ENCODE assay signal across 8 cellular contexts in the genomic region with DNA sequence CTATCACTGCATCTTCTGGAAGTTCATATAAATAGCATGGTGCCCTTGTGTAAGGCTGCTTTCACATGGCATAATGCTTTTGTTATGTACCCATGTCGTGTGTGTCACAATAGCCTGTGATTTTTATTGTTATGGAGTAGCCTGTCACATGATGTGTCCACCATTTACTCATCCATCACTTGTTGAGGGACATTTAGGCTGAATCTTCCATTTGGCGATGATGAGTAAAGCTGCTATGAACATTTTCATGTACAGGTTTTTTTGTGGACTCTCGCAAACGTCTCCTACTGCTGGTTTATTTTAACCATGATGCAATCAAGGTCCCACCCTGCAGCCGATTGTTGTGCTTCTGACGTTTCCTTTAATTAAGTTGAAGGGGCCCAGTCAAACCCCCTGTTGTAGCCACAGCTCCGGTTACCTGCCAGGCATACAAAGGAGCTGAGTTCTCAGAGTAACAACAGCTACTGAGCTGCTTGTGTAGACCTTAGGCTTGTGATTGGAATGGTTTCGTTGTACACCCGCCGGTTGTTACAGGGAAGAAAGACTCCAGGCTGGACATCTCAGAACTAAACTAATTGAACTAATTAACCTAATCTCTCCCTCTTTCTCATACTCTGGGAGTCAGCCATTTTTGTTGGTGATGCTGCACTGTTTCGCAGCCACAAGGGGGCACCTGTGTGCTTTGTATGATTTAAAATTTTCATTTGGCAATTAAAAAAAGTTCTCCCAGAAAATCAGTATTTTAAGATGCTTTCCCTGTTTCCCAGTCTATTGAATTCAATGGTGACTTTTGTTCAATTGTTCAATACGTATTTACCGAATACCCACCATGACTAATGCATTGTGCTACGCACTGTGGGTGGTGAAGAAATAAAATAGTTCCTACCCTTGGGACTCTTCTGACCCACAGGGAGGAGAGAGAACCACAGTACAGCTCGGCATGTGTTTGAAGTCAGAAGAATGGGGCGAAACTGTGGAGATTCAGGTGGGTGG.
DNase-seq lines count a peak whose midpoint lies in the region; ATAC-seq and TF ChIP-seq lines count a peak whose summit lies in the region.

No MANE protein-coding gene starts in this region.

- TF ChIP-seq CTCF in AG09319 (IDR thresholded peaks at IDR 0.05; ENCODE audit: low read depth, low read length) (peak; percentile 90), fibroblast of villous mesenchyme (IDR thresholded peaks at IDR 0.05; ENCODE audit: insufficient read depth, low read depth, low read length) (peak; percentile 89), osteocyte (IDR thresholded peaks at IDR 0.05) (peak; percentile 92)

- no peak overlapping the region for H3K4me3 ChIP-seq in fibroblast of villous mesenchyme (ENCODE audit: low read depth, low read length)

- no peak for ATAC-seq in HG02970 (IDR thresholded peaks at IDR 0.05; ENCODE audit: low FRiP score, unreplicated experiment)
- no peak for ATAC-seq in GM18511 (IDR thresholded peaks at IDR 0.05; ENCODE audit: unreplicated experiment)

- peaks cover 7% of the 10 kb centered on the region for H3K27me3 Mint-ChIP-seq in activated T-cell treated with anti-CD3 and anti-CD28 coated beads, Interleukin-2, amount 50 U/mL, for 24 hours
- no peaks in the 10 kb centered on the region for H3K27me3 Mint-ChIP-seq in osteocyte (ENCODE audit: unreplicated experiment)

- H3K27ac Mint-ChIP-seq in activated T-cell treated with anti-CD3 and anti-CD28 coated beads, Interleukin-2, amount 50 U/mL, for 24 hours: no peak overlapping the region
- no peak overlapping the region for H3K27ac Mint-ChIP-seq in osteocyte (ENCODE audit: unreplicated experiment)

- no peaks in the 10 kb centered on the region for H3K9me3 Mint-ChIP-seq in activated T-cell treated with anti-CD3 and anti-CD28 coated beads, Interleukin-2, amount 50 U/mL, for 24 hours
- H3K9me3 Mint-ChIP-seq in osteocyte (ENCODE audit: unreplicated experiment): no peaks in the 10 kb centered on the region

- H3K4me3 Mint-ChIP-seq in activated T-cell treated with anti-CD3 and anti-CD28 coated beads, Interleukin-2, amount 50 U/mL, for 24 hours: no peak overlapping the region
- H3K4me3 Mint-ChIP-seq in osteocyte (ENCODE audit: unreplicated experiment): no peak overlapping the region

- DNase-seq in AG09319 (ENCODE audit: extremely low read depth, low read depth) (no peak), GM19240 (ENCODE audit: insufficient read length, low spot score) (peak; percentile 44), NCI-H748 treated with DMSO at 0.1 percent for 48 hours (lab: John Stamatoyannopoulos, UW) (peak; percentile 21), fibroblast of villous mesenchyme (ENCODE audit: low read depth) (peak; percentile 58), osteocyte (ENCODE audit: extremely low spot score, unreplicated experiment) (no peak)
- DNase-seq in activated T-cell treated with anti-CD3 and anti-CD28 coated beads, Interleukin-2, amount 50 U/mL, for 24 hours: peak; percentile 56

- H3K4me1 Mint-ChIP-seq in activated T-cell treated with anti-CD3 and anti-CD28 coated beads, Interleukin-2, amount 50 U/mL, for 24 hours (ENCODE audit: low read depth): no peaks in the 10 kb centered on the region
- H3K4me1 Mint-ChIP-seq in osteocyte (ENCODE audit: unreplicated experiment): peaks cover 37% of the 10 kb centered on the region

- H3K36me3 Mint-ChIP-seq in activated T-cell treated with anti-CD3 and anti-CD28 coated beads, Interleukin-2, amount 50 U/mL, for 24 hours (ENCODE audit: low read depth): no peaks in the 10 kb centered on the region
- H3K36me3 Mint-ChIP-seq in osteocyte (ENCODE audit: unreplicated experiment): no peaks in the 10 kb centered on the region

Comparison
In these comparisons a context has a peak if more than half of its experiments do, and no peak if none do; other contexts are left out.
1. DNase-seq: peak in GM19240 (single experiment), NCI-H748 treated with DMSO at 0.1 percent for 48 hours (single experiment), activated T-cell treated with anti-CD3 and anti-CD28 coated beads, Interleukin-2, amount 50 U/mL, for 24 hours (single experiment) and fibroblast of villous mesenchyme (single experiment); none in AG09319 (single experiment) and osteocyte (single experiment).
2. Peak in every context shown above with its lines, with median percentiles within 50 percentile points of each other: CTCF ChIP-seq.